In genomic region chr12:93183940-93184663, GRCh38 we compare ENCODE assay signal across 1 cellular context.
TF ChIP-seq lines count a peak whose summit lies in the region.

No MANE protein-coding gene starts in this region.

TF ChIP-seq in K562, 482 proteins besides CTCF, POLR2A, EP300 and RAD21 (continued from another document):
- TF ChIP-seq USF2 (CRISPR knock-in tag; IDR thresholded peaks at IDR 0.05): no peak
- TF ChIP-seq PYGO2 (tag; IDR thresholded peaks at IDR 0.05): 0 out of 2 replicates have a peak, but pooled peaks have one; percentile 64
- TF ChIP-seq ZNF197 (CRISPR knock-in tag; IDR thresholded peaks at IDR 0.05; ENCODE audit: low read depth): peak; percentile 45; the same call in 1 of the 2 replicates
- TF ChIP-seq PKNOX1 (IDR thresholded peaks at IDR 0.05): peak; percentile 42; the same call in 1 of the 2 replicates
- peak; percentile 50; the same call in 1 of the 2 replicates for TF ChIP-seq SMARCA4 (IDR thresholded peaks at IDR 0.05)
- TF ChIP-seq ETV5 (CRISPR knock-in tag; IDR thresholded peaks at IDR 0.05; ENCODE audit: low read depth): peak; percentile 46; the same call in 1 of the 2 replicates
- TF ChIP-seq ZNF263 (CRISPR knock-in tag; IDR thresholded peaks at IDR 0.05; ENCODE audit: borderline replicate concordance): no peak
- TF ChIP-seq ZNF592 (IDR thresholded peaks at IDR 0.05): 0 out of 2 replicates have a peak, but pooled peaks have one; percentile 48
- TF ChIP-seq YY1 (IDR thresholded peaks at IDR 0.05; ENCODE audit: borderline replicate concordance in 1 of 3, control insufficient read depth in 1 of 3, extremely low read depth in 1 of 3, insufficient read depth in 3 of 3, insufficient read length in 1 of 3, insufficient replicate concordance in 2 of 3, low read depth in 1 of 3, low read length in 2 of 3): peak in 1 of 3 experiments; percentile 2
- TF ChIP-seq CTBP1 (IDR thresholded peaks at IDR 0.05; ENCODE audit: borderline replicate concordance): peak; percentile 54; the same call in 1 of the 2 replicates
- 0 out of 2 replicates have a peak, but pooled peaks have one; percentile 20 for TF ChIP-seq NCOA1 (IDR thresholded peaks at IDR 0.05; ENCODE audit: low read depth)
- TF ChIP-seq MTA1 (IDR thresholded peaks at IDR 0.05; ENCODE audit: borderline replicate concordance): peak; percentile 57; the same call in 1 of the 2 replicates
